12 cellular contexts compared by ENCODE assay signal in the genomic region with DNA sequence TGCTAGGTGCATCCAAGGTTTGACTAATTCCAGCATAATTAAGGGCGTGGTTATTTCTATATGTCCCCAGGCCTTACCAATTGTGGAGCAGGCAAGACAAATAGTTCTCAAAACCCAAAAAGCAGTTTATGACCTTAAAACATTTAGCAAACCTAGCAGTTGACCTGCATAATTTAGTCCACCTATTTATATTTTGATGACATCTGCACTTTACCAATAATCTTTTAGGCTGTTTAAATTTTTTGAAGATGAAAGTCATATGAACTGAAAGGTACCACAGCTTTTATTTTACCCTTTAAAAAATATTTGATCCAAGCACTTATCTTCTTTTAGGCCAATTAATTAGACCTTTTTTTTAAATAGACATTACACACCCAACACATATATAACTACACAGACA. TPM values are rescaled to one million over a fixed set of nuclear protein-coding genes. Genes with fewer than 3 reads are reported as not detected.
"Had no signal": no experiment of that assay in that cellular context is flagged by ENCODE, and none has a peak within 500 bp of the region (broad histone marks: within the 10 kb centered on the region; RNA-seq: fewer than 3 reads in every experiment).

No MANE protein-coding gene starts in this region.

- H3K27ac ChIP-seq: GM23248 had no signal

- FAIRE-seq: H1, H54 had no signal

- H3K4me2 ChIP-seq: GM23338 had no signal

- ATAC-seq: GM23338, HCT116 had no signal

- H3K27ac Mint-ChIP-seq: GM23338, HFFc6 had no signal

- H3K9me3 ChIP-seq: HAP-1 had no signal

- H3K4me3 ChIP-seq: GM23248, GM23338, HAP-1 had no signal

- DNase-seq: GM23248, GOT3, H7, H9, HCEC 1CT, HFFc6 had no signal

- H3K9ac ChIP-seq: GM23248 had no signal

- H3K4me3 Mint-ChIP-seq: GM23338, H9, HFFc6 had no signal

- H3K36me3 ChIP-seq: HAP-1 had no signal

- H2AFZ ChIP-seq: GM23248, GM23338 had no signal

RNA-seq across cellular contexts. Expression of a gene that starts 9.8 kb away (rescaled TPM):
- total RNA-seq: GM23248, GM23338, H1, H4, H7, H9, HFFc6 had no signal
- polyA plus RNA-seq: GM23248, GM23338, H1 had no signal

RNA-seq across cellular contexts. Expression of a gene that starts 27.6 kb away (rescaled TPM):
- total RNA-seq: GM23248, H1, H7, H9 had no signal
- polyA plus RNA-seq: GM23248, GM23338 had no signal
